Comparison of ENCODE assay signal across 8 cellular contexts in the genomic region with DNA sequence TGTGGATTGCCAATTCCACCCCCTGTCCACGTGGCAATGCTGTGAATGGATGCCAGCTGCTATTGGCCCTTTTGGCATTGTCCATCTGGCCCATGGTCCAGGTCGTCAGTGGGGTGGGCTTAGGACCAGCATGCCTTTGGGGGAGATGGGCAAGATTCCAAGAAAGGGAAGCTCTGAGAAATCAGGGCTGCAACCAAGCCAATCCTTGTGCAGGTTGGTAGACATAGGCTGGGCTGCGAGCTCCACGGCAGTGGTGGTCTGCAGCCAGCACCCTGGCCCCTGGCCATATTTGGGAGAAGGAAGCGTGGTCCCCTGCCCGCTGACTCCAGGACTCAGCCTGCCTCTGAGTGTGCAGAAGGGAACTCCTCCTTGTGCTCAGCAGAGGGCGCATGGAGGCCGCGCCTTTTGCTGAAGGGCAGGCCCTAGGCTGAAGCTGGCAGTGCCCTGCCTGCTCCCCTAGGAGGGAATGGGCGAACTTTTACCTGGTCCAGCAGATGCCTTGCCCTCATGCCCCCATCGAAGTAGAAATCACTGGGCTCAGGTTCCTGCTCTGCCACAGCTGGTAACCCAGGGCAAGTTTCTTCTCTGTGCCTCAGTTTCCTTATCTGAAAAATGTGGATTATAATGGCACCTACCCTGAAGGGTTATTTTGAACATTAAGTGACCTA. TPM values are rescaled to one million over a fixed set of nuclear protein-coding genes. Genes with fewer than 3 reads are reported as not detected.
DNase-seq lines count a peak whose midpoint lies in the region; ATAC-seq and TF ChIP-seq lines count a peak whose summit lies in the region.

No MANE protein-coding gene starts in this region.

- H3K27me3 ChIP-seq in suprapubic skin = peaks cover 30% of the 10 kb centered on the region

- no peak overlapping the region for H3K4me3 ChIP-seq in Jurkat, Clone E6-1 (ENCODE audit: low read length)
- H3K4me3 ChIP-seq in suprapubic skin = no peak overlapping the region

- ATAC-seq in GM21529 (IDR thresholded peaks at IDR 0.05; ENCODE audit: unreplicated experiment) (peak; percentile 61), Right ventricle myocardium superior (ENCODE audit: poor library complexity) (peak; percentile 85)

- in situ Hi-C loops in G401 (cut with HindIII; ENCODE audit: low sequenced_read_pairs) = no loop called here

- TF ChIP-seq EP300 in suprapubic skin (IDR thresholded peaks at IDR 0.05) = no peak

- WGBS in suprapubic skin = 16% methylated on average over 10 of the region's 11 CpGs

- DNase-seq in G401 (ENCODE audit: low spot score) (peak; percentile 78), SHP77 (lab: John Stamatoyannopoulos, UW) (peak; percentile 21 to 65), Right ventricle myocardium superior (peak; percentile 79), posterior vena cava (ENCODE audit: low spot score) (peak; percentile 90), suprapubic skin (ENCODE audit: low spot score in 2 of 2) (no peak)
- DNase-seq in Jurkat, Clone E6-1 (ENCODE audit: low read depth, low spot score) = peak; percentile 39
- DNase-seq in activated naive CD4-positive, alpha-beta T cell treated with anti-CD3 and anti-CD28 coated beads, Interleukin-2, amount 50 U/mL, for 16 hours = peak; percentile 63

- TF ChIP-seq POLR2A in suprapubic skin (IDR thresholded peaks at IDR 0.05) = no peak

- intact Hi-C loops in Right ventricle myocardium superior (cut with DNase I) (loop anchor here (2.0 to 10.0 kb wide), 4 partner anchors 82 to 285 kb away; a partner anchor contains a TSS), posterior vena cava (cut with DNase I) (loop anchor here (5.0 to 10.0 kb wide), 2 partner anchors 262 to 270 kb away; no protein-coding TSS in a partner anchor)

- TF ChIP-seq CTCF in suprapubic skin (IDR thresholded peaks at IDR 0.05) = peak in 1 of 2 donors; percentile 57

- no peaks in the 10 kb centered on the region for H3K9me3 ChIP-seq in suprapubic skin

- peaks cover 22% of the 10 kb centered on the region for H3K4me1 ChIP-seq in suprapubic skin

- peaks cover 11% of the 10 kb centered on the region for H3K36me3 ChIP-seq in suprapubic skin

- H3K27ac ChIP-seq in suprapubic skin = no peak overlapping the region

RNA-seq across cellular contexts. Expression of a gene that starts 5.4 kb away (rescaled TPM):
- 55.9 and 65.8 TPM in 2 replicates for total RNA-seq in G401 (2014; rRNA removed; shearing (Covaris generic))
- 28.4 TPM for polyA plus RNA-seq in Jurkat, Clone E6-1 (2012; ENCODE audit: insufficient read depth, insufficient read length)
- 53.9 TPM for total RNA-seq in Right ventricle myocardium superior
- total RNA-seq in posterior vena cava = 10 to 100 TPM; 14.3 to 15.7 TPM
- total RNA-seq in suprapubic skin = 10 to 100 TPM; 11.9 to 14.2 (median 14.1) TPM

RNA-seq across cellular contexts. Expression of a gene that starts 24.7 kb away (rescaled TPM):
- not detected in 2 replicates for total RNA-seq in G401 (2014; rRNA removed; shearing (Covaris generic))
- 8.9 TPM for polyA plus RNA-seq in Jurkat, Clone E6-1 (2012; ENCODE audit: insufficient read depth, insufficient read length)
- total RNA-seq in Right ventricle myocardium superior = not detected
- total RNA-seq in posterior vena cava = not detected
- total RNA-seq in suprapubic skin = not detected

Comparison
In these comparisons a context has a peak if more than half of its experiments do, and no peak if none do; other contexts are left out.
1. DNase-seq: peak in G401 (single experiment), Jurkat, Clone E6-1 (single experiment), SHP77 (2 of 2), activated naive CD4-positive, alpha-beta T cell treated with anti-CD3 and anti-CD28 coated beads, Interleukin-2, amount 50 U/mL, for 16 hours (single experiment), Right ventricle myocardium superior (single experiment) and posterior vena cava (single experiment); none in suprapubic skin (0 of 2).